In genomic region chr17:4583206-4583605, GRCh38 we compare ENCODE assay signal across 1 cellular context.
TF ChIP-seq lines count a peak whose summit lies in the region.

No MANE protein-coding gene starts in this region.

TF ChIP-seq in HCT116, 20 proteins besides CTCF, POLR2A, EP300 and RAD21:
- no peak for TF ChIP-seq SP1 (IDR thresholded peaks at IDR 0.05; ENCODE audit: low read depth)
- no peak for TF ChIP-seq TCF7L2 (IDR thresholded peaks at IDR 0.05; ENCODE audit: borderline replicate concordance, extremely low read depth, insufficient read depth, insufficient read length)
- TF ChIP-seq SRF (IDR thresholded peaks at IDR 0.05; ENCODE audit: low read depth) = no peak
- TF ChIP-seq CBX3 (IDR thresholded peaks at IDR 0.05; ENCODE audit: low read depth) = no peak
- no peak for TF ChIP-seq SIN3A (IDR thresholded peaks at IDR 0.05; ENCODE audit: low read depth)
- TF ChIP-seq, protein P1, sequence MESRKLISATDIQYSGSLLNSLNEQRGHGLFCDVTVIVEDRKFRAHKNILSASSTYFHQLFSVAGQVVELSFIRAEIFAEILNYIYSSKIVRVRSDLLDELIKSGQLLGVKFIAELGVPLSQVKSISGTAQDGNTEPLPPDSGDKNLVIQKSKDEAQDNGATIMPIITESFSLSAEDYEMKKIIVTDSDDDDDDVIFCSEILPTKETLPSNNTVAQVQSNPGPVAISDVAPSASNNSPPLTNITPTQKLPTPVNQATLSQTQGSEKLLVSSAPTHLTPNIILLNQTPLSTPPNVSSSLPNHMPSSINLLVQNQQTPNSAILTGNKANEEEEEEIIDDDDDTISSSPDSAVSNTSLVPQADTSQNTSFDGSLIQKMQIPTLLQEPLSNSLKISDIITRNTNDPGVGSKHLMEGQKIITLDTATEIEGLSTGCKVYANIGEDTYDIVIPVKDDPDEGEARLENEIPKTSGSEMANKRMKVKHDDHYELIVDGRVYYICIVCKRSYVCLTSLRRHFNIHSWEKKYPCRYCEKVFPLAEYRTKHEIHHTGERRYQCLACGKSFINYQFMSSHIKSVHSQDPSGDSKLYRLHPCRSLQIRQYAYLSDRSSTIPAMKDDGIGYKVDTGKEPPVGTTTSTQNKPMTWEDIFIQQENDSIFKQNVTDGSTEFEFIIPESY (IDR thresholded peaks at IDR 0.05; ENCODE audit: extremely low read depth, insufficient replicate concordance, low read length) = no peak
- no peak for TF ChIP-seq YY1 (IDR thresholded peaks at IDR 0.05; ENCODE audit: extremely low read depth, insufficient replicate concordance, low read depth, low read length)
- no peak for TF ChIP-seq ZFX (IDR thresholded peaks at IDR 0.05)
- no peak for TF ChIP-seq ELF1 (IDR thresholded peaks at IDR 0.05; ENCODE audit: borderline replicate concordance, low read depth)
TF ChIP-seq in HCT116: peak in this region for 0.
